14 cellular contexts compared by ENCODE assay signal in genomic region chr10:30986027-30986672, GRCh38. TPM values are rescaled to one million over a fixed set of nuclear protein-coding genes. Genes with fewer than 3 reads are reported as not detected.
A peak's percentile ranks its signal among the peaks of the same experiment; 100 is the strongest.
DNase-seq lines count a peak whose midpoint lies in the region; FAIRE-seq and TF ChIP-seq lines count a peak whose summit lies in the region.
"Had no signal": no experiment of that assay in that cellular context is flagged by ENCODE, and none has a peak within 500 bp of the region (broad histone marks: within the 10 kb centered on the region; RNA-seq: fewer than 3 reads in every experiment).

No MANE protein-coding gene starts in this region.

- no peaks in the 10 kb centered on the region for H3K27me3 Mint-ChIP-seq in activated T-helper 2 cell treated with anti-CD3 and anti-CD28 coated beads, Interferon-gamma antibody, Interleukin-2, Interleukin-4, amounts not matched to agents 10 μg/mL and 5 μg/mL and 100 μg/mL, durations not matched to agents 14 hours and 24 hours and 36 hours (ENCODE audit: low read depth)

- no peak overlapping the region for H3K4me3 ChIP-seq in testis
- H3K4me3 ChIP-seq: GM23338 had no signal

- H3K4me3 Mint-ChIP-seq in activated T-helper 2 cell treated with anti-CD3 and anti-CD28 coated beads, Interferon-gamma antibody, Interleukin-2, Interleukin-4, amounts not matched to agents 10 μg/mL and 5 μg/mL and 100 μg/mL, durations not matched to agents 14 hours and 24 hours and 36 hours (ENCODE audit: low read depth): peak overlapping the region; percentile 31
- H3K4me3 Mint-ChIP-seq: GM23338, neural crest cell had no signal

- intact Hi-C loops in activated T-helper 2 cell treated with anti-CD3 and anti-CD28 coated beads, Interferon-gamma antibody, Interleukin-2, Interleukin-4, amounts not matched to agents 10 μg/mL and 5 μg/mL and 100 μg/mL, durations not matched to agents 14 hours and 24 hours and 36 hours (cut with micrococcal nuclease): loop anchor here (1.0 to 10.0 kb wide), 9 partner anchors 12 to 331 kb away; partner anchors contain the start of gene ZEB1
- intact Hi-C loops in testis (cut with DNase I; ENCODE audit: low total_unique reads): no loop called here

- H3K9me3 Mint-ChIP-seq in activated T-helper 2 cell treated with anti-CD3 and anti-CD28 coated beads, Interferon-gamma antibody, Interleukin-2, Interleukin-4, amounts not matched to agents 10 μg/mL and 5 μg/mL and 100 μg/mL, durations not matched to agents 14 hours and 24 hours and 36 hours: peaks cover 7% of the 10 kb centered on the region
- H3K9me3 Mint-ChIP-seq: GM23338 had no signal

- peaks cover 30% of the 10 kb centered on the region for H3K4me1 Mint-ChIP-seq in activated T-helper 2 cell treated with anti-CD3 and anti-CD28 coated beads, Interferon-gamma antibody, Interleukin-2, Interleukin-4, amounts not matched to agents 10 μg/mL and 5 μg/mL and 100 μg/mL, durations not matched to agents 14 hours and 24 hours and 36 hours (ENCODE audit: low read depth)
- H3K4me1 Mint-ChIP-seq: GM23338 had no signal

- no peaks in the 10 kb centered on the region for H3K27me3 ChIP-seq in testis

- peak overlapping the region; percentile 91 for H3K27ac Mint-ChIP-seq in activated T-helper 2 cell treated with anti-CD3 and anti-CD28 coated beads, Interferon-gamma antibody, Interleukin-2, Interleukin-4, amounts not matched to agents 10 μg/mL and 5 μg/mL and 100 μg/mL, durations not matched to agents 14 hours and 24 hours and 36 hours
- H3K27ac Mint-ChIP-seq: GM23338 had no signal

- TF ChIP-seq CTCF in testis (IDR thresholded peaks at IDR 0.05): no peak

- FAIRE-seq in HTR-8/SVneo (lab: Jason Lieb, UNC) (peak; percentile 60), GM19239 (lab: Jason Lieb, UNC) (no peak)

- WGBS in testis, 2 donors: 77 to 84% methylated on average over 5 of the region's 5 CpGs

- TF ChIP-seq POLR2A in testis (IDR thresholded peaks at IDR 0.05): no peak

- peaks cover 3% of the 10 kb centered on the region for H3K4me1 ChIP-seq in testis

- no peak overlapping the region for H3K27ac ChIP-seq in testis

- no peaks in the 10 kb centered on the region for H3K9me3 ChIP-seq in testis

- DNase-seq in CD1c-positive myeloid dendritic cell (ENCODE audit: extremely low spot score) (peak; percentile 33), HTR-8/SVneo (ENCODE audit: insufficient read length, low spot score) (no peak), lung microvascular endothelial cell (ENCODE audit: low read depth in 2 of 2) (peak; percentile 32 to 51), cerebellum (ENCODE audit: low spot score) (no peak), GM19239 (ENCODE audit: insufficient read length, low spot score) (no peak), foreskin melanocyte (no peak), testis (no peak)
- DNase-seq in activated T-helper 2 cell treated with anti-CD3 and anti-CD28 coated beads, Interferon-gamma antibody, Interleukin-2, Interleukin-4, amounts not matched to agents 10 μg/mL and 5 μg/mL and 100 μg/mL, durations not matched to agents 14 hours and 24 hours and 36 hours (ENCODE audit: low spot score): no peak
- DNase-seq: kidney glomerular epithelial cell; NCI-H146; NK-92 treated with Interleukin-12 subunit alpha and Interleukin-12 subunit beta, amount 100 ng/mL, for 24 hours; stimulated activated CD4-positive, alpha-beta T cell treated with anti-CD3 and anti-CD28 coated beads, Interleukin-15, amount 100 ng/mL, for 24 hours had no signal

- peaks cover 23% of the 10 kb centered on the region for H3K36me3 Mint-ChIP-seq in activated T-helper 2 cell treated with anti-CD3 and anti-CD28 coated beads, Interferon-gamma antibody, Interleukin-2, Interleukin-4, amounts not matched to agents 10 μg/mL and 5 μg/mL and 100 μg/mL, durations not matched to agents 14 hours and 24 hours and 36 hours (ENCODE audit: low read depth)

- no peaks in the 10 kb centered on the region for H3K36me3 ChIP-seq in testis (ENCODE audit: low read depth, missing control alignments)

RNA-seq across cellular contexts. Expression of gene ZNF438, which starts 45.5 kb away (rescaled TPM):
- total RNA-seq in activated T-helper 2 cell treated with anti-CD3 and anti-CD28 coated beads, Interferon-gamma antibody, Interleukin-2, Interleukin-4, amounts not matched to agents 10 μg/mL and 5 μg/mL and 100 μg/mL, durations not matched to agents 14 hours and 24 hours and 36 hours: 5.8 and 6.1 TPM in 2 replicates
- total RNA-seq in lung microvascular endothelial cell (2.4 and 2.6 TPM in 2 replicates), cerebellum (3.8 TPM), testis (10 to 100 TPM; 15.3 to 17.8 TPM)
- polyA plus RNA-seq in testis (ENCODE audit: insufficient read depth, low read depth, low replicate concordance): 16.2 TPM

Comparison
In these comparisons a context has a peak if more than half of its experiments do, and no peak if none do; other contexts are left out.
1. DNase-seq: peak in CD1c-positive myeloid dendritic cell (single experiment) and lung microvascular endothelial cell (2 of 2); none in HTR-8/SVneo (single experiment), activated T-helper 2 cell treated with anti-CD3 and anti-CD28 coated beads, Interferon-gamma antibody, Interleukin-2, Interleukin-4, amounts not matched to agents 10 μg/mL and 5 μg/mL and 100 μg/mL, durations not matched to agents 14 hours and 24 hours and 36 hours (single experiment), cerebellum (single experiment), GM19239 (single experiment), foreskin melanocyte (single experiment) and testis (single experiment).